18 cellular contexts compared by ENCODE assay signal in the genomic region with DNA sequence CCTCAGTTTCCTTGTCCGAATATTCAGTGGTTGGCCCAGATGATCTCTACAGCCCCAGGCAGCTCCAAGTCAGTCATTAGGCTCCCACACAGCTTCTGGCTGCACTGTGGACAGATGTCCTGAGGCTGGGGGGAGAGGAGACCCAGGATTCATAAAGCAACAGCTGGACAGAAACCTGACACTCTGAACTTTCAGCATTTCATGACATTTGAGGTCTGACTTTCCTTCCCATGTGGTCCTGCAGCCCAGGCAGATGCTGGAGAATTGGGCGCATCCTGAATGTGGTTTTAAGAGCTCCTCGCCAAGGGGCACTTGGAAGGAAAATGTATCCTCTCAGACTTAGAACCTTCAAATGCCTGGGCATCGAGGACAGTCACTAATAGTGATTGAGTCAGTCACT. TPM values are rescaled to one million over a fixed set of nuclear protein-coding genes. Genes with fewer than 3 reads are reported as not detected.
DNase-seq lines count a peak whose midpoint lies in the region; ATAC-seq and TF ChIP-seq lines count a peak whose summit lies in the region.
"Had no signal": no experiment of that assay in that cellular context is flagged by ENCODE, and none has a peak within 500 bp of the region (broad histone marks: within the 10 kb centered on the region; RNA-seq: fewer than 3 reads in every experiment).

No MANE protein-coding gene starts in this region.

- no peak for TF ChIP-seq POLR2A in thyroid gland (IDR thresholded peaks at IDR 0.05)

- H3K4me3 ChIP-seq in thyroid gland (replicated peaks in 1 of 3), result no peak overlapping the region
- H3K4me3 ChIP-seq in WERI-Rb-1 (ENCODE audit: low read depth, low read length), result no peak overlapping the region
- H3K4me3 ChIP-seq: GM12878, GM23338 had no signal

- intact Hi-C loops in thyroid gland (cut with DNase I), result no loop called here

- TF ChIP-seq CTCF in thyroid gland (IDR thresholded peaks at IDR 0.05) (no peak), WERI-Rb-1 (IDR thresholded peaks at IDR 0.05; ENCODE audit: low read depth, low read length) (no peak)

- ATAC-seq in GM21423 (IDR thresholded peaks at IDR 0.05; ENCODE audit: unreplicated experiment), result no peak
- ATAC-seq: GM12878, GM23338 had no signal

- 92 to 97% methylated on average over 3 of the region's 4 CpGs for WGBS in thyroid gland, 2 donors

- peaks cover 0 to 5% of the 10 kb centered on the region in 2 donors for H3K4me1 ChIP-seq in thyroid gland

- H3K27ac ChIP-seq in thyroid gland, result no peak overlapping the region
- H3K27ac ChIP-seq in WERI-Rb-1, result no peak overlapping the region
- H3K27ac ChIP-seq: C4-2B, HL-60 had no signal

- DNase-seq in DMS 273 treated with DMSO at 0.1 percent for 48 hours (lab: John Stamatoyannopoulos, UW) (peak; percentile 80), NCI-H524 treated with DMSO at 0.1 percent for 48 hours (lab: John Stamatoyannopoulos, UW) (peak; percentile 88), left kidney (ENCODE audit: low read depth, low spot score) (peak; percentile 68), thyroid gland (no peak), WERI-Rb-1 (no peak)
- DNase-seq: ACHN; BE2C; CD4-positive, alpha-beta T cell; DMS53; DND-41; EL; HCEC 1CT had no signal

- H3K36me3 ChIP-seq in thyroid gland (peaks cover 27 to 30% of the 10 kb centered on the region in 2 donors), WERI-Rb-1 (no peaks in the 10 kb centered on the region)
- H3K36me3 ChIP-seq: BE2C had no signal

- H3K9me3 ChIP-seq in thyroid gland, result no peaks in the 10 kb centered on the region
- no peaks in the 10 kb centered on the region for H3K9me3 ChIP-seq in WERI-Rb-1 (ENCODE audit: severe bottlenecking)
- H3K9me3 ChIP-seq: BE2C had no signal

- no peaks in the 10 kb centered on the region for H3K27me3 ChIP-seq in thyroid gland
- H3K27me3 ChIP-seq in WERI-Rb-1 (ENCODE audit: insufficient read depth, low read depth, severe bottlenecking), result no peaks in the 10 kb centered on the region
- H3K27me3 ChIP-seq: BE2C had no signal

RNA-seq across cellular contexts. Expression of a gene that starts 30.0 kb away (rescaled TPM):
- total RNA-seq in thyroid gland, result 100 to 1,000 TPM in 2 of 4 donors, 10 to 100 TPM in 2; 60.9 to 152 (median 110) TPM
- total RNA-seq: CD4-positive, alpha-beta T cell; HT1080 had no signal

Comparison
In these comparisons a context has a peak if more than half of its experiments do, and no peak if none do; other contexts are left out.
1. DNase-seq: peak in DMS 273 treated with DMSO at 0.1 percent for 48 hours (single experiment), NCI-H524 treated with DMSO at 0.1 percent for 48 hours (single experiment) and left kidney (single experiment); none in thyroid gland (0 of 2) and WERI-Rb-1 (single experiment).